In genomic region chr17:31269597-31269996, GRCh38 we compare ENCODE assay signal across 10 cellular contexts. TPM values are rescaled to one million over a fixed set of nuclear protein-coding genes. Genes with fewer than 3 reads are reported as not detected.
A peak's percentile ranks its signal among the peaks of the same experiment; 100 is the strongest.
DNase-seq lines count a peak whose midpoint lies in the region; ATAC-seq, FAIRE-seq and TF ChIP-seq lines count a peak whose summit lies in the region.
"Had no signal": no experiment of that assay in that cellular context is flagged by ENCODE, and none has a peak within 500 bp of the region (broad histone marks: within the 10 kb centered on the region; RNA-seq: fewer than 3 reads in every experiment).

No MANE protein-coding gene starts in this region.

- H3K27me3 ChIP-seq in bronchial epithelial cell (ENCODE audit: control insufficient read depth, insufficient read depth, low read length) (no peaks in the 10 kb centered on the region), aorta (ENCODE audit: control insufficient read depth in 1 of 2, insufficient read depth in 2 of 2, low read length in 1 of 2) (no peaks in the 10 kb centered on the region)
- H3K27me3 ChIP-seq: BLaER1 treated with 17β-estradiol and CSF1 and Interleukin-3, amounts not matched to agents 10 nM and 100 nM had no signal

- WGBS in aorta, 2 donors, result 6 to 13% methylated on average over 1 of the region's 1 CpG

- no peaks in the 10 kb centered on the region for H3K36me3 ChIP-seq in bronchial epithelial cell (ENCODE audit: control insufficient read depth, insufficient read depth, low read length)
- peaks cover 0 to 3% of the 10 kb centered on the region in 2 donors for H3K36me3 ChIP-seq in aorta (ENCODE audit: control insufficient read depth in 1 of 2, insufficient read depth in 2 of 2, low read length in 1 of 2)

- no peak overlapping the region for H3K4me3 ChIP-seq in bronchial epithelial cell (ENCODE audit: low read depth, low read length)
- H3K4me3 ChIP-seq in aorta (ENCODE audit: low read length in 2 of 2), result no peak overlapping the region
- H3K4me3 ChIP-seq: BLaER1 treated with 17β-estradiol and CSF1 and Interleukin-3, amounts not matched to agents 10 nM and 100 nM had no signal

- no peak for FAIRE-seq in bronchial epithelial cell (lab: Jason Lieb, UNC)

- H3K9me3 ChIP-seq in aorta (ENCODE audit: control insufficient read depth, low read length), result no peaks in the 10 kb centered on the region
- H3K9me3 ChIP-seq: BLaER1 treated with 17β-estradiol and CSF1 and Interleukin-3, amounts not matched to agents 10 nM and 100 nM had no signal

- no peaks in the 10 kb centered on the region for H3K4me1 Mint-ChIP-seq in natural killer cell

- H3K27ac Mint-ChIP-seq in natural killer cell, result no peak overlapping the region

- DNase-seq in NCI-H2196 (lab: John Stamatoyannopoulos, UW; ENCODE audit: unreplicated experiment) (peak; percentile 1), NCI-H2196 treated with DMSO at 0.1 percent for 48 hours (lab: John Stamatoyannopoulos, UW; ENCODE audit: unreplicated experiment) (no peak), bronchial epithelial cell (ENCODE audit: low read depth) (peak; percentile 87), iris pigment epithelial cell (ENCODE audit: low read depth) (peak; percentile 81), aorta (peak in 1 of 2 donors; percentile 59), natural killer cell (no peak), NCI-H82 (lab: John Stamatoyannopoulos, UW) (no peak)
- DNase-seq in activated CD8-positive, alpha-beta memory T cell treated with anti-CD3 and anti-CD28 coated beads for 24 hours, result no peak
- DNase-seq: NCI-H1105 had no signal

- no peak overlapping the region for H3K4me3 Mint-ChIP-seq in natural killer cell

- intact Hi-C loops in aorta (cut with DNase I) (no loop called here), natural killer cell (cut with micrococcal nuclease) (no loop called here)

- ATAC-seq in aorta (ENCODE audit: low FRiP score) (peak; percentile 77), natural killer cell (no peak)

- H3K27me3 Mint-ChIP-seq in natural killer cell (ENCODE audit: low read depth in 2 of 2), result no peaks in the 10 kb centered on the region

- TF ChIP-seq CTCF in bronchial epithelial cell (IDR thresholded peaks at IDR 0.05; ENCODE audit: insufficient read depth, low read length, severe bottlenecking) (no peak), natural killer cell (IDR thresholded peaks at IDR 0.05) (no peak)

- H3K36me3 Mint-ChIP-seq in natural killer cell, result peaks cover 16% of the 10 kb centered on the region

- no peaks in the 10 kb centered on the region for H3K9me3 Mint-ChIP-seq in natural killer cell

- H3K4me1 ChIP-seq in aorta (ENCODE audit: control insufficient read depth in 1 of 2, insufficient read depth in 2 of 2, low read length in 2 of 2), result no peaks in the 10 kb centered on the region

- peak overlapping the region in 1 of 2 donors; percentile 62 for H3K27ac ChIP-seq in aorta (ENCODE audit: low read depth in 1 of 2, low read length in 2 of 2)
- H3K27ac ChIP-seq: BLaER1 treated with 17β-estradiol and CSF1 and Interleukin-3, amounts not matched to agents 10 nM and 100 nM had no signal

RNA-seq across cellular contexts. Expression of gene OMG, which starts 27.4 kb away (rescaled TPM):
- total RNA-seq in bronchial epithelial cell (not detected in 2 replicates), aorta (under 1 TPM in 1 of 2 donors, not detected in 1; 0.65 TPM), natural killer cell (1 to 10 TPM in 2 of 3 donors, under 1 TPM in 1; 0.96 to 2.8 (median 1.3) TPM)
- polyA plus RNA-seq in aorta, result not detected

RNA-seq across cellular contexts. Expression of gene EVI2B, which starts 44.3 kb away (rescaled TPM):
- total RNA-seq in bronchial epithelial cell (not detected in 2 replicates), aorta (10 to 100 TPM; 12.7 to 16.9 TPM), natural killer cell (100 to 1,000 TPM in 1 of 3 donors, 10 to 100 TPM in 2; 89.6 to 103 (median 98.9) TPM)
- polyA plus RNA-seq in aorta, result 10 to 100 TPM in 1 of 2 donors, 1 to 10 TPM in 1; 1.7 to 29.9 TPM

RNA-seq across cellular contexts. Expression of gene EVI2A, which starts 51.8 kb away (rescaled TPM):
- total RNA-seq in bronchial epithelial cell (not detected in 2 replicates), aorta (10 to 100 TPM in 1 of 2 donors, 1 to 10 TPM in 1; 9.2 to 15.5 TPM), natural killer cell (10 to 100 TPM; 20.9 to 33.0 (median 32.4) TPM)
- polyA plus RNA-seq in aorta, result 10 to 100 TPM in 1 of 2 donors, 1 to 10 TPM in 1; 3.8 to 37.2 TPM

Comparison
In these comparisons a context has a peak if more than half of its experiments do, and no peak if none do; other contexts are left out.
1. DNase-seq: peak in NCI-H2196 (single experiment), bronchial epithelial cell (single experiment) and iris pigment epithelial cell (single experiment); none in NCI-H2196 treated with DMSO at 0.1 percent for 48 hours (single experiment), natural killer cell (single experiment), activated CD8-positive, alpha-beta memory T cell treated with anti-CD3 and anti-CD28 coated beads for 24 hours (single experiment) and NCI-H82 (single experiment).
2. RNA of gene EVI2B, which starts 44.3 kb away (total RNA-seq): 89.6 to 103 TPM in natural killer cell and 12.7 to 16.9 TPM in aorta; not detected in bronchial epithelial cell; every median in the first group is over 10 times any median in the second.
3. RNA of gene EVI2A, which starts 51.8 kb away (total RNA-seq): 20.9 to 33.0 TPM in natural killer cell and 9.2 to 15.5 TPM in aorta; not detected in bronchial epithelial cell; every median in the first group is over 10 times any median in the second.